Comparison of ENCODE assay signal across 1 cellular context in the genomic region with DNA sequence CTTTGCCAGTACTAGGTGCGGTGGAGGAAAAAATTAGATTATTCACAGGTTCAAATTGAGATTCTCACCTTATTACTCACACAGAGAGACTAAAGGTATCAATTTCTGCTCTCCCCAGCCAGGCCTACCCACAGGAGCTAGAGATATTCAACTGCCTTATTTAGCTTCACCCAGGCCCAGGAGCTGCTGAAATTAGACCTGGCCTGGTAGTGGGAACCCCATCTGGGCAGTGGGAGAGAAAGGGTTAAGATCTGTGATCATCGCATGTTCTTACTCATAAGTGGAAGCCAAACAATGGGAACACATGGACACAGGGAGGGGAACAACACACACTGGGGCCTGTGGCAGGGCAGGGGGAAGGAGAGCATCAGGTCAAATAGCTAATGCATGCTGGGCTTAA.
TF ChIP-seq lines count a peak whose summit lies in the region.

No MANE protein-coding gene starts in this region.

TF ChIP-seq in SK-N-SH treated with all-trans-retinoic acid at 6 μM for 48 hours, 23 proteins besides CTCF, POLR2A, EP300 and RAD21 (continued from another document):
- TF ChIP-seq, protein P1, sequence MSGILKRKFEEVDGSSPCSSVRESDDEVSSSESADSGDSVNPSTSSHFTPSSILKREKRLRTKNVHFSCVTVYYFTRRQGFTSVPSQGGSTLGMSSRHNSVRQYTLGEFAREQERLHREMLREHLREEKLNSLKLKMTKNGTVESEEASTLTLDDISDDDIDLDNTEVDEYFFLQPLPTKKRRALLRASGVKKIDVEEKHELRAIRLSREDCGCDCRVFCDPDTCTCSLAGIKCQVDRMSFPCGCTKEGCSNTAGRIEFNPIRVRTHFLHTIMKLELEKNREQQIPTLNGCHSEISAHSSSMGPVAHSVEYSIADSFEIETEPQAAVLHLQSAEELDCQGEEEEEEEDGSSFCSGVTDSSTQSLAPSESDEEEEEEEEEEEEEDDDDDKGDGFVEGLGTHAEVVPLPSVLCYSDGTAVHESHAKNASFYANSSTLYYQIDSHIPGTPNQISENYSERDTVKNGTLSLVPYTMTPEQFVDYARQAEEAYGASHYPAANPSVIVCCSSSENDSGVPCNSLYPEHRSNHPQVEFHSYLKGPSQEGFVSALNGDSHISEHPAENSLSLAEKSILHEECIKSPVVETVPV (CRISPR knock-in tag; IDR thresholded peaks at IDR 0.05) = no peak
- no peak for TF ChIP-seq ZNF8 (CRISPR knock-in tag; IDR thresholded peaks at IDR 0.05)
